In the genomic region with DNA sequence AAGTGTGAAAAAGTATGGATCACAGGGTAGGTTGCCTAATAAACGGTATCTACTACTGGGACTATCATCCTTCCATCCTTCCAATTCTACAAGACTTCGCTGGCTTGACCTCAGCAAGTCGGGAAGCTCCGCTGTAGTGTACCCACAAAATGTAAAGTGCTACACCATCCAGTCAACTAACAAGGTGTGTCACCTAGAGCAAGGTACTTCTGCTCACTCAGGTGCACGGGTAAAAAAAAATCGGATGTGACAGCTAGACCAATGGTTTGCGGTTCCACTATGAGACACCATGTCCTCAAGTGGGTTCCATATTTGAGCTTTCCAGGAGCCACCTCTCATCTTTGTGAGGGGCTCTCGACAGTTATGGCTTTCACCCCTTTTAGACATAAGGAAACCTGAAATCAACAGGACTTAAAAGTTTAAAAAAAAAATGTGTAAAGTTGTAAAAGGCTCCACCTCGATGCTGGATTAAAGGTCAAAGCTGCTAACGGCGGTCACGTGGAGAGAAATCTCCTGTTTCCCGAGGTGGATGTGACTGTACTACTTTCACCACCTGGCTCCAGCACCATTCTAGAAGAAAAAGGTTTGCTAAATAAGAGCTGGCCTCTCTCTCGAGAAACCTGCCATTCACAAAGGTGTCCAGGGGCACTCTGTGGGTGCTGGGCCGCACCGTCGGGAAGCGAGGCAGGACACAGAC, we compare ENCODE assay signal across 1 cellular context.
TF ChIP-seq lines count a peak whose summit lies in the region.

No MANE protein-coding gene starts in this region.

TF ChIP-seq in GM23338, 12 proteins besides CTCF, POLR2A, EP300 and RAD21:
- TF ChIP-seq POLR2AphosphoS5 (IDR thresholded peaks at IDR 0.05; ENCODE audit: low read depth) (no peak), ZNF114 (CRISPR knock-in tag; IDR thresholded peaks at IDR 0.05) (no peak), ZNF331 (CRISPR knock-in tag; IDR thresholded peaks at IDR 0.05; ENCODE audit: low read depth) (no peak)
